In the genomic region with DNA sequence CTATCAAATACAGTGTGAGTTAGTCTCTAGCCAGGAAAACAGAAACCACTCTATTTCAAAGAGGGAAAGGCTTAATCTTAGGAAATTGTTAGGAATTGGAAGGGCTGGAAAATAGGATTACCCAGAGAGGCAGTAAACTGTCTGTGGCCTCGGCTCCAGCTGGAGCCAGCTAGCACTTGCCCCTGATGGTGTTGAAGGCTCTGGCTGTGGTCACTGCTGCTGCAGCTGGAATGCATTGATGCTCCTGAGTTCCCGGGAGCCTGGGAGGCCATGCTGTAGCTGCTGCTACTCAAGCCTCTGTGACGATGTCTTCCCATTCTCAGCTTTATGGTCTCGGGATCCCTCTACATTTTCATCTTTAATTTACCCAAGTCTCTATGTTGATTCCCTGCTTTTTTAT, we compare ENCODE assay signal across 17 cellular contexts. TPM values are rescaled to one million over a fixed set of nuclear protein-coding genes. Genes with fewer than 3 reads are reported as not detected.
A peak's percentile ranks its signal among the peaks of the same experiment; 100 is the strongest.
DNase-seq lines count a peak whose midpoint lies in the region; ATAC-seq and TF ChIP-seq lines count a peak whose summit lies in the region.
"Had no signal": no experiment of that assay in that cellular context is flagged by ENCODE, and none has a peak within 500 bp of the region (broad histone marks: within the 10 kb centered on the region; RNA-seq: fewer than 3 reads in every experiment).

No MANE protein-coding gene starts in this region.

- CTCF ChIA-PET in T-cell (lab: Charles Lee) = interaction anchor here in 1 of 2 donors (0.7 kb wide), 1 partner anchor 10 kb away, joined by 3 read pairs; no protein-coding TSS in a partner anchor

- H3K4me3 Mint-ChIP-seq in T-cell = no peak overlapping the region
- no peak overlapping the region for H3K4me3 Mint-ChIP-seq in stimulated activated effector memory CD8-positive, alpha-beta T cell treated with anti-CD3 and anti-CD28 coated beads, Interleukin-12 subunit alpha, Interleukin-12 subunit beta, amount 100 ng/mL, for 72 hours
- H3K4me3 Mint-ChIP-seq in immature natural killer cell = no peak overlapping the region
- H3K4me3 Mint-ChIP-seq: activated naive CD4-positive, alpha-beta T cell treated with anti-CD3 and anti-CD28 coated beads, Interleukin-2, amount 10 ng/mL, durations not matched to agents 7 days and 5 days had no signal

- peaks cover 82% of the 10 kb centered on the region in 3 donors for H3K4me1 Mint-ChIP-seq in T-cell
- H3K4me1 Mint-ChIP-seq in stimulated activated effector memory CD8-positive, alpha-beta T cell treated with anti-CD3 and anti-CD28 coated beads, Interleukin-12 subunit alpha, Interleukin-12 subunit beta, amount 100 ng/mL, for 72 hours = peaks cover 72% of the 10 kb centered on the region
- H3K4me1 Mint-ChIP-seq in immature natural killer cell = peaks cover 75 to 89% of the 10 kb centered on the region in 2 donors

- H3K27ac Mint-ChIP-seq in T-cell (no peak overlapping the region), immature natural killer cell (no peak overlapping the region)
- H3K27ac Mint-ChIP-seq in stimulated activated effector memory CD8-positive, alpha-beta T cell treated with anti-CD3 and anti-CD28 coated beads, Interleukin-12 subunit alpha, Interleukin-12 subunit beta, amount 100 ng/mL, for 72 hours = no peak overlapping the region
- H3K27ac Mint-ChIP-seq: activated naive CD4-positive, alpha-beta T cell treated with anti-CD3 and anti-CD28 coated beads, Interleukin-2, amount 10 ng/mL, durations not matched to agents 7 days and 5 days had no signal

- no peak overlapping the region for H3K4me3 ChIP-seq in fibroblast of pulmonary artery (replicated peaks; ENCODE audit: low read depth, low read length)
- H3K4me3 ChIP-seq: BLaER1 treated with 17β-estradiol and CSF1 and Interleukin-3, amounts not matched to agents 10 nM and 100 nM; esophagus squamous epithelium; uterus had no signal

- no peak for TF ChIP-seq CTCF in fibroblast of pulmonary artery (IDR thresholded peaks at IDR 0.05; ENCODE audit: low read length, missing control alignments)

- DNase-seq in D341Med (ENCODE audit: low spot score) (peak; percentile 52), NCI-H82 treated with DMSO at 0.1 percent for 48 hours (lab: John Stamatoyannopoulos, UW; ENCODE audit: unreplicated experiment) (peak; percentile 55), fibroblast of pulmonary artery (ENCODE audit: low read depth) (peak; percentile 24), mucosa of gallbladder (ENCODE audit: low spot score) (peak; percentile 18), T-cell (no peak), immature natural killer cell (no peak)
- no peak for DNase-seq in stimulated activated effector memory CD8-positive, alpha-beta T cell treated with anti-CD3 and anti-CD28 coated beads, Interleukin-12 subunit alpha, Interleukin-12 subunit beta, amount 100 ng/mL, for 72 hours (ENCODE audit: low spot score in 2 of 2)
- DNase-seq: activated naive CD4-positive, alpha-beta T cell treated with anti-CD3 and anti-CD28 coated beads, Interleukin-2, amount 10 ng/mL, durations not matched to agents 7 days and 5 days; cerebellar nuclear complex; DND-41; esophagus squamous epithelium; NCI-H2029; SHP77 treated with DMSO at 0.1 percent for 48 hours; stimulated activated CD4-positive, alpha-beta T cell treated with anti-CD3 and anti-CD28 coated beads, Interleukin-2, amount 100 ng/mL, for 48 hours; uterus had no signal

- POLR2A ChIA-PET in T-cell (lab: Charles Lee) = no interaction called here

- no peaks in the 10 kb centered on the region for H3K9me3 Mint-ChIP-seq in T-cell
- H3K9me3 Mint-ChIP-seq in stimulated activated effector memory CD8-positive, alpha-beta T cell treated with anti-CD3 and anti-CD28 coated beads, Interleukin-12 subunit alpha, Interleukin-12 subunit beta, amount 100 ng/mL, for 72 hours = no peaks in the 10 kb centered on the region
- H3K9me3 Mint-ChIP-seq in immature natural killer cell = no peaks in the 10 kb centered on the region
- H3K9me3 Mint-ChIP-seq: activated naive CD4-positive, alpha-beta T cell treated with anti-CD3 and anti-CD28 coated beads, Interleukin-2, amount 10 ng/mL, durations not matched to agents 7 days and 5 days had no signal

- no peaks in the 10 kb centered on the region for H3K27me3 Mint-ChIP-seq in T-cell
- H3K27me3 Mint-ChIP-seq in immature natural killer cell (ENCODE audit: low read depth in 3 of 3) = peaks cover 1 to 11% (median 2%) of the 10 kb centered on the region in 3 donors
- H3K27me3 Mint-ChIP-seq: activated naive CD4-positive, alpha-beta T cell treated with anti-CD3 and anti-CD28 coated beads, Interleukin-2, amount 10 ng/mL, durations not matched to agents 7 days and 5 days had no signal

- H3K36me3 Mint-ChIP-seq in T-cell (peaks cover 64% of the 10 kb centered on the region), immature natural killer cell (peaks cover 11 to 34% (median 25%) of the 10 kb centered on the region in 3 donors)
- peaks cover 100% of the 10 kb centered on the region for H3K36me3 Mint-ChIP-seq in stimulated activated effector memory CD8-positive, alpha-beta T cell treated with anti-CD3 and anti-CD28 coated beads, Interleukin-12 subunit alpha, Interleukin-12 subunit beta, amount 100 ng/mL, for 72 hours

- ATAC-seq in T-cell (replicated peaks in 1 of 4) (no peak), GM21390 (IDR thresholded peaks at IDR 0.05; ENCODE audit: unreplicated experiment) (no peak)
- no peak for ATAC-seq in stimulated activated effector memory CD8-positive, alpha-beta T cell treated with anti-CD3 and anti-CD28 coated beads, Interleukin-12 subunit alpha, Interleukin-12 subunit beta, amount 100 ng/mL, for 72 hours

RNA-seq across cellular contexts. Expression of a gene that starts 29.6 kb away (rescaled TPM):
- total RNA-seq in mucosa of gallbladder = 115 TPM
- 10 to 100 TPM; 55.0 to 68.4 (median 56.2) TPM for total RNA-seq in T-cell
- polyA plus RNA-seq in immature natural killer cell = 10 to 100 TPM; 16.9 to 31.7 (median 17.3) TPM

Comparison
In these comparisons a context has a peak if more than half of its experiments do, and no peak if none do; other contexts are left out.
1. DNase-seq: peak in D341Med (single experiment), NCI-H82 treated with DMSO at 0.1 percent for 48 hours (single experiment), fibroblast of pulmonary artery (single experiment) and mucosa of gallbladder (single experiment); none in T-cell (0 of 34), stimulated activated effector memory CD8-positive, alpha-beta T cell treated with anti-CD3 and anti-CD28 coated beads, Interleukin-12 subunit alpha, Interleukin-12 subunit beta, amount 100 ng/mL, for 72 hours (0 of 2) and immature natural killer cell (0 of 3).